In the genomic region with DNA sequence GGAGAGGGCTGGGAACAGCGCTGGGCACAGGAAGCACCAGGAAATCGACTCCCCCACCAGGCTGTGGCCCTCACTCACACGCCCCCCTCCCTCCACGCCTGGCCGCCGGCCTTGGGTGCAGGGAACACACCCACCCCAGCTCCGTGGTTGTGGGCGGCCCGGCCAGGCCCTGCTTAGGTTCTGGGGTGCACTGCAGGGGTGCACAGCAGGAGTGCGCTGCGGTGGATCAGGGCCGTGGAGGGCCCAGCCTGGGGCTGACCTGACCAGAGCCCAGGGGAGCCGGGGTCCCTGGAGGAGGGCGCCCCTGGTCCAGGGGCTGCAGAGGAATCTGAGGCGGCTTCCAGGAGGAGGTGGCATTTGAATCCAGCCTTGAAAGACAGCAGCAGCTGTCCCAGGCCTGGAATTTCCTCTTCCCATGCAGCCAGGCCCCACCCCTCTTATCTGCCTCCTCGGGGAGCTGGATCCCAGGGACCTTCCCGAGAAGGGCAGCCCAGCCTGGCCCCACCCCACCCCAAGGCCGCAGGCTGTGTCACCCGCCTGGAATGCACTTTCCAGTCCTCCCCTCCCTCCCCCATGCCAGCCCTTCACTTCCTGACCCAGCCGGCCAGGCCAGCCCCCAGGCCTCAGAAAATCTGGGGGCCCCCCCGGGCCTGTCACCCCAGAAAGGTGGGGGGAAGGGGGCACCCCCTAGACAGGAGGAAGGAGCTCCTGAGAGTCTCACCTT, we compare ENCODE assay signal across 9 cellular contexts.
A peak's percentile ranks its signal among the peaks of the same experiment; 100 is the strongest.
DNase-seq lines count a peak whose midpoint lies in the region; ATAC-seq and TF ChIP-seq lines count a peak whose summit lies in the region.
"Had no signal": no experiment of that assay in that cellular context is flagged by ENCODE, and none has a peak within 500 bp of the region (broad histone marks: within the 10 kb centered on the region; RNA-seq: fewer than 3 reads in every experiment).

No MANE protein-coding gene starts in this region.

- no peak for ATAC-seq in GM21367 (IDR thresholded peaks at IDR 0.05; ENCODE audit: unreplicated experiment)

- H3K36me3 ChIP-seq in tibial artery: no peaks in the 10 kb centered on the region

- intact Hi-C loops in tibial artery (cut with DNase I; ENCODE audit: low total_unique reads): no loop called here

- TF ChIP-seq CTCF in astrocyte of the spinal cord (IDR thresholded peaks at IDR 0.05; ENCODE audit: low read depth, low read length): no peak
- no peak for TF ChIP-seq CTCF in tibial artery (IDR thresholded peaks at IDR 0.05)
- TF ChIP-seq CTCF in GM13976 (IDR thresholded peaks at IDR 0.05; ENCODE audit: borderline replicate concordance, control extremely low read depth, extremely low read depth, insufficient read depth, missing control alignments): no peak

- H3K9me3 ChIP-seq in tibial artery: no peaks in the 10 kb centered on the region

- H3K27ac ChIP-seq in tibial artery: peak overlapping the region; percentile 62 to 66

- H3K4me1 ChIP-seq in tibial artery: peaks cover 5 to 40% (median 37%) of the 10 kb centered on the region in 4 donors

- peak; percentile 84 for DNase-seq in HPDE6-E6E7 (ENCODE audit: extremely low spot score)
- peak; percentile 75 for DNase-seq in astrocyte of the spinal cord (ENCODE audit: low read depth, low spot score)
- DNase-seq in iPS-NIHi11 (ENCODE audit: low spot score): peak; percentile 79
- peak in 1 of 2 donors; percentile 80 for DNase-seq in tibial artery
- DNase-seq in GM13976 (ENCODE audit: low spot score): no peak
- DNase-seq in NCI-H82 treated with DMSO at 0.1 percent for 48 hours (lab: John Stamatoyannopoulos, UW; ENCODE audit: unreplicated experiment): no peak
- DNase-seq in NCI-H345 (lab: John Stamatoyannopoulos, UW): no peak
- DNase-seq: midbrain had no signal

- H3K4me3 ChIP-seq in astrocyte of the spinal cord (ENCODE audit: low read depth, low read length) (no peak overlapping the region), tibial artery (no peak overlapping the region)

- in situ Hi-C loops in astrocyte of the spinal cord (cut with HindIII; ENCODE audit: low sequenced_read_pairs) (no loop called here), GM13976 (cut with MboI; ENCODE audit: low sequenced_read_pairs, unreplicated experiment) (no loop called here)

- no peaks in the 10 kb centered on the region for H3K27me3 ChIP-seq in tibial artery

Comparison
In these comparisons a context has a peak if more than half of its experiments do, and no peak if none do; other contexts are left out.
1. DNase-seq: peak in HPDE6-E6E7 (single experiment), astrocyte of the spinal cord (single experiment) and iPS-NIHi11 (single experiment); none in GM13976 (single experiment), NCI-H82 treated with DMSO at 0.1 percent for 48 hours (single experiment) and NCI-H345 (single experiment).